Comparison of ENCODE assay signal across 39 cellular contexts in genomic region chr22:47762141-47762540, GRCh38.
"Had no signal": no experiment of that assay in that cellular context is flagged by ENCODE, and none has a peak within 500 bp of the region (broad histone marks: within the 10 kb centered on the region; RNA-seq: fewer than 3 reads in every experiment).

No MANE protein-coding gene starts in this region.

- H3K4me1 Mint-ChIP-seq: activated naive CD4-positive, alpha-beta T cell treated with anti-CD3 and anti-CD28 coated beads, Interleukin-2, amount 10 ng/mL, durations not matched to agents 7 days and 5 days; activated naive CD4-positive, alpha-beta T cell treated with anti-CD3 and anti-CD28 coated beads, Interleukin-2, amount 50 U/mL, for 24 hours; activated naive CD8-positive, alpha-beta T cell treated with anti-CD3 and anti-CD28 coated beads for 36 hours; activated naive CD8-positive, alpha-beta T cell treated with anti-CD3 and anti-CD28 coated beads, Interleukin-2, amount 10 ng/mL, durations not matched to agents 7 days and 5 days; activated naive CD8-positive, alpha-beta T cell treated with anti-CD3 and anti-CD28 coated beads, Interleukin-2, amount 50 U/mL, for 24 hours; activated T-helper 17 cell treated with anti-CD3 and anti-CD28 coated beads, Interleukin-2, amount 50 U/mL, for 72 hours; brain; central memory CD8-positive, alpha-beta T cell had no signal

- H3K36me3 Mint-ChIP-seq: activated naive CD4-positive, alpha-beta T cell treated with anti-CD3 and anti-CD28 coated beads, Interleukin-2, amount 10 ng/mL, durations not matched to agents 7 days and 5 days; activated naive CD4-positive, alpha-beta T cell treated with anti-CD3 and anti-CD28 coated beads, Interleukin-2, amount 50 U/mL, for 24 hours; activated naive CD4-positive, alpha-beta T cell treated with anti-CD3 and anti-CD28 coated beads, Interleukin-2, amount 50 U/mL, for 72 hours; activated naive CD8-positive, alpha-beta T cell; activated naive CD8-positive, alpha-beta T cell treated with anti-CD3 and anti-CD28 coated beads for 36 hours; activated naive CD8-positive, alpha-beta T cell treated with anti-CD3 and anti-CD28 coated beads, Interleukin-2, amount 10 ng/mL, durations not matched to agents 7 days and 5 days; brain had no signal

- H3K27ac ChIP-seq: adrenal gland, ascending aorta, body of pancreas, brain microvascular endothelial cell, breast epithelium, cardiac muscle cell had no signal

- DNase-seq: activated effector memory CD4-positive, alpha-beta T cell treated with anti-CD3 and anti-CD28 coated beads, Interleukin-2, amount 50 U/mL, for 16 hours; activated effector memory CD4-positive, alpha-beta T cell treated with Interleukin-2 at 50 U/mL for 16 hours; activated gamma-delta T cell; activated gamma-delta T cell treated with Interleukin-2 at 50 U/mL for 16 hours; activated naive CD4-positive, alpha-beta T cell; activated naive CD4-positive, alpha-beta T cell treated with anti-CD3 and anti-CD28 coated beads for 36 hours; activated naive CD4-positive, alpha-beta T cell treated with anti-CD3 and anti-CD28 coated beads, Interleukin-2, amount 10 ng/mL, durations not matched to agents 7 days and 5 days; activated naive CD4-positive, alpha-beta T cell treated with anti-CD3 and anti-CD28 coated beads, Interleukin-2, amount 50 U/mL, for 16 hours; activated naive CD4-positive, alpha-beta T cell treated with Interleukin-2 at 50 U/mL for 16 hours; activated naive CD8-positive, alpha-beta T cell treated with anti-CD3 and anti-CD28 coated beads for 36 hours; activated naive CD8-positive, alpha-beta T cell treated with anti-CD3 and anti-CD28 coated beads, Interleukin-2, amount 10 ng/mL, durations not matched to agents 7 days and 5 days; activated naive CD8-positive, alpha-beta T cell treated with anti-CD3 and anti-CD28 coated beads, Interleukin-2, amount 50 U/mL, for 24 hours; activated T-cell treated with anti-CD3 and anti-CD28 coated beads for 4 hours; activated T-cell treated with anti-CD3 and anti-CD28 coated beads, Interleukin-2, amount 50 U/mL, for 1 hour; activated T-cell treated with anti-CD3 and anti-CD28 coated beads, Interleukin-2, amount 50 U/mL, for 24 hours; activated T-cell treated with anti-CD3 and anti-CD28 coated beads, Interleukin-2, amount 50 U/mL, for 4 hours; activated T-cell treated with anti-CD3 and anti-CD28 coated beads, Interleukin-2, amount 50 U/mL, for 48 hours; activated T-cell treated with anti-CD3 and anti-CD28 coated beads, Interleukin-2, amount 50 U/mL, for 72 hours; adrenal gland; amniotic stem cell; amygdala; anterior cingulate cortex; aorta; body of pancreas; brain microvascular endothelial cell; caudate nucleus; central memory CD4-positive, alpha-beta T cell; cerebellar nuclear complex had no signal

- H3K36me3 ChIP-seq: adrenal gland, ascending aorta, brain microvascular endothelial cell, breast epithelium, cardiac muscle cell had no signal

- H3K9me3 ChIP-seq: adrenal gland, ascending aorta, body of pancreas, breast epithelium had no signal

- H3K27me3 ChIP-seq: ascending aorta, body of pancreas, brain microvascular endothelial cell, cardiac muscle cell had no signal

- H3K9me3 Mint-ChIP-seq: activated naive CD4-positive, alpha-beta T cell treated with anti-CD3 and anti-CD28 coated beads for 36 hours; activated naive CD4-positive, alpha-beta T cell treated with anti-CD3 and anti-CD28 coated beads, Interleukin-2, amount 50 U/mL, for 24 hours; activated naive CD8-positive, alpha-beta T cell treated with anti-CD3 and anti-CD28 coated beads for 36 hours; activated naive CD8-positive, alpha-beta T cell treated with anti-CD3 and anti-CD28 coated beads, Interleukin-2, amount 50 U/mL, for 24 hours; activated T-cell treated with anti-CD3 and anti-CD28 coated beads, Interleukin-2, amount 50 U/mL, for 24 hours; activated T-cell treated with anti-CD3 and anti-CD28 coated beads, Interleukin-2, amount 50 U/mL, for 4 hours; activated T-helper 1 cell treated with anti-CD3 and anti-CD28 coated beads, Interleukin-12 subunit alpha, Interleukin-12 subunit beta, Interleukin-2, Interleukin-4 antibody, amounts not matched to agents 30 ng/mL and 10 ng/mL and 1 ng/mL, durations not matched to agents 14 hours and 24 hours and 36 hours; activated T-helper 2 cell treated with anti-CD3 and anti-CD28 coated beads, Interferon-gamma antibody, Interleukin-2, Interleukin-4, amounts not matched to agents 10 μg/mL and 5 μg/mL and 100 μg/mL, durations not matched to agents 14 hours and 24 hours and 36 hours; central memory CD8-positive, alpha-beta T cell had no signal

- H3K4me3 Mint-ChIP-seq: activated naive CD4-positive, alpha-beta T cell treated with anti-CD3 and anti-CD28 coated beads for 36 hours; activated naive CD4-positive, alpha-beta T cell treated with anti-CD3 and anti-CD28 coated beads, Interleukin-2, amount 10 ng/mL, durations not matched to agents 7 days and 5 days; activated naive CD4-positive, alpha-beta T cell treated with anti-CD3 and anti-CD28 coated beads, Interleukin-2, amount 50 U/mL, for 24 hours; activated naive CD8-positive, alpha-beta T cell; activated naive CD8-positive, alpha-beta T cell treated with anti-CD3 and anti-CD28 coated beads for 36 hours; activated naive CD8-positive, alpha-beta T cell treated with anti-CD3 and anti-CD28 coated beads, Interleukin-2, amount 10 ng/mL, durations not matched to agents 7 days and 5 days; activated naive CD8-positive, alpha-beta T cell treated with anti-CD3 and anti-CD28 coated beads, Interleukin-2, amount 50 U/mL, for 24 hours; activated T-cell treated with anti-CD3 and anti-CD28 coated beads, Interleukin-2, amount 50 U/mL, for 24 hours; activated T-cell treated with anti-CD3 and anti-CD28 coated beads, Interleukin-2, amount 50 U/mL, for 4 hours; activated T-cell treated with anti-CD3 and anti-CD28 coated beads, Interleukin-2, amount 50 U/mL, for 72 hours; activated T-helper 1 cell treated with anti-CD3 and anti-CD28 coated beads, Interleukin-12 subunit alpha, Interleukin-12 subunit beta, Interleukin-2, Interleukin-4 antibody, amounts not matched to agents 30 ng/mL and 10 ng/mL and 1 ng/mL, durations not matched to agents 14 hours and 24 hours and 36 hours; activated T-helper 17 cell treated with anti-CD3 and anti-CD28 coated beads, Interleukin-2, amount 50 U/mL, for 72 hours; brain; central memory CD8-positive, alpha-beta T cell had no signal

- H3K4me1 ChIP-seq: adrenal gland, ascending aorta, body of pancreas, breast epithelium had no signal

- H3K27ac Mint-ChIP-seq: activated naive CD4-positive, alpha-beta T cell treated with anti-CD3 and anti-CD28 coated beads for 36 hours; activated naive CD4-positive, alpha-beta T cell treated with anti-CD3 and anti-CD28 coated beads, Interleukin-2, amount 10 ng/mL, durations not matched to agents 7 days and 5 days; activated naive CD4-positive, alpha-beta T cell treated with anti-CD3 and anti-CD28 coated beads, Interleukin-2, amount 50 U/mL, for 24 hours; activated naive CD4-positive, alpha-beta T cell treated with anti-CD3 and anti-CD28 coated beads, Interleukin-2, amount 50 U/mL, for 72 hours; activated naive CD8-positive, alpha-beta T cell; activated naive CD8-positive, alpha-beta T cell treated with anti-CD3 and anti-CD28 coated beads for 36 hours; activated naive CD8-positive, alpha-beta T cell treated with anti-CD3 and anti-CD28 coated beads, Interleukin-2, amount 10 ng/mL, durations not matched to agents 7 days and 5 days; activated naive CD8-positive, alpha-beta T cell treated with anti-CD3 and anti-CD28 coated beads, Interleukin-2, amount 50 U/mL, for 24 hours; activated T-cell treated with anti-CD3 and anti-CD28 coated beads, Interleukin-2, amount 50 U/mL, for 24 hours; activated T-cell treated with anti-CD3 and anti-CD28 coated beads, Interleukin-2, amount 50 U/mL, for 72 hours; activated T-helper 1 cell treated with anti-CD3 and anti-CD28 coated beads, Interleukin-12 subunit alpha, Interleukin-12 subunit beta, Interleukin-2, Interleukin-4 antibody, amounts not matched to agents 30 ng/mL and 10 ng/mL and 1 ng/mL, durations not matched to agents 14 hours and 24 hours and 36 hours; activated T-helper 17 cell treated with anti-CD3 and anti-CD28 coated beads, Interleukin-2, amount 50 U/mL, for 72 hours; activated T-helper 2 cell treated with anti-CD3 and anti-CD28 coated beads, Interferon-gamma antibody, Interleukin-2, Interleukin-4, amounts not matched to agents 10 μg/mL and 5 μg/mL and 100 μg/mL, durations not matched to agents 14 hours and 24 hours and 36 hours; brain had no signal

- ATAC-seq: activated naive CD4-positive, alpha-beta T cell treated with anti-CD3 and anti-CD28 coated beads, Interleukin-2, amount 50 U/mL, for 72 hours; activated naive CD8-positive, alpha-beta T cell treated with anti-CD3 and anti-CD28 coated beads, Interleukin-2, amount 50 U/mL, for 24 hours; activated T-cell treated with anti-CD3 and anti-CD28 coated beads, Interleukin-2, amount 50 U/mL, for 4 hours; activated T-cell treated with anti-CD3 and anti-CD28 coated beads, Interleukin-2, amount 50 U/mL, for 72 hours; activated T-helper 17 cell treated with anti-CD3 and anti-CD28 coated beads, Interleukin-2, amount 50 U/mL, for 72 hours; body of pancreas had no signal

- H3K4me3 ChIP-seq: adrenal gland, ascending aorta, body of pancreas, breast epithelium, cardiac muscle cell had no signal
